In genomic region chr17:14334261-14334860, GRCh38 we compare ENCODE assay signal across 1 cellular context.
TF ChIP-seq lines count a peak whose summit lies in the region.

No MANE protein-coding gene starts in this region.

TF ChIP-seq in SK-N-SH, 30 proteins besides CTCF, POLR2A, EP300 and RAD21 (continued from another document):
- TF ChIP-seq RXRA (IDR thresholded peaks at IDR 0.05; ENCODE audit: borderline replicate concordance, low read depth) (no peak), FOXJ3 (CRISPR knock-in tag; IDR thresholded peaks at IDR 0.05) (no peak), MXI1 (IDR thresholded peaks at IDR 0.05; ENCODE audit: low read depth, low read length) (no peak), MAX (IDR thresholded peaks at IDR 0.05; ENCODE audit: low read depth) (no peak), FOSL2 (IDR thresholded peaks at IDR 0.05; ENCODE audit: borderline replicate concordance, low read depth) (no peak), NRF1 (IDR thresholded peaks at IDR 0.05; ENCODE audit: low read depth, low read length) (no peak), GABPA (IDR thresholded peaks at IDR 0.05; ENCODE audit: low read depth) (no peak), MEF2A (IDR thresholded peaks at IDR 0.05; ENCODE audit: borderline replicate concordance, low read depth) (no peak), ELF1 (IDR thresholded peaks at IDR 0.05) (no peak), FOXM1 (IDR thresholded peaks at IDR 0.05; ENCODE audit: low read depth) (no peak), YY1 (IDR thresholded peaks at IDR 0.05; ENCODE audit: low read depth) (no peak), RCOR1 (IDR thresholded peaks at IDR 0.05; ENCODE audit: low read length) (no peak), JUND (IDR thresholded peaks at IDR 0.05) (no peak)
